In genomic region chr19:18919895-18920204, GRCh38 we compare ENCODE assay signal across 8 cellular contexts. TPM values are rescaled to one million over a fixed set of nuclear protein-coding genes. Genes with fewer than 3 reads are reported as not detected.
A peak's percentile ranks its signal among the peaks of the same experiment; 100 is the strongest.
DNase-seq lines count a peak whose midpoint lies in the region; ATAC-seq and TF ChIP-seq lines count a peak whose summit lies in the region.

No MANE protein-coding gene starts in this region.

- intact Hi-C loops in A673 (cut with micrococcal nuclease; ENCODE audit: unreplicated experiment), result loop anchor here (2.0 to 10.0 kb wide), 3 partner anchors 67 to 455 kb away; no protein-coding TSS in a partner anchor

- H3K36me3 ChIP-seq in A673 (ENCODE audit: insufficient read depth, low read length, poor library complexity, severe bottlenecking) (peaks cover 35% of the 10 kb centered on the region), mucosa of rectum (ENCODE audit: control insufficient read depth in 2 of 2, insufficient read depth in 2 of 2, low read length in 2 of 2) (peaks cover 23 to 31% of the 10 kb centered on the region in 2 donors)

- no peaks in the 10 kb centered on the region for H3K9me3 ChIP-seq in A673 (ENCODE audit: low read depth, low read length, poor library complexity, severe bottlenecking)
- no peaks in the 10 kb centered on the region for H3K9me3 ChIP-seq in mucosa of rectum (ENCODE audit: control insufficient read depth in 2 of 2, low read length in 2 of 2)

- H3K4me1 ChIP-seq in A673 (ENCODE audit: insufficient read depth, low read length, poor library complexity, severe bottlenecking), result peaks cover 6% of the 10 kb centered on the region
- H3K4me1 ChIP-seq in mucosa of rectum (ENCODE audit: control insufficient read depth in 2 of 2, insufficient read depth in 2 of 2, low read length in 2 of 2), result peaks cover 14 to 22% of the 10 kb centered on the region in 2 donors

- ATAC-seq in HG03354 (IDR thresholded peaks at IDR 0.05; ENCODE audit: poor library complexity, severe bottlenecking, unreplicated experiment) (peak; percentile 24), GM19467 (IDR thresholded peaks at IDR 0.05; ENCODE audit: unreplicated experiment) (no peak), HG03280 (IDR thresholded peaks at IDR 0.05; ENCODE audit: unreplicated experiment) (no peak), GM18519 (IDR thresholded peaks at IDR 0.05; ENCODE audit: low FRiP score, unreplicated experiment) (no peak)

- H3K27me3 ChIP-seq in A673 (replicated peaks; ENCODE audit: insufficient read depth, low read depth, low read length, poor library complexity), result no peaks in the 10 kb centered on the region
- no peaks in the 10 kb centered on the region for H3K27me3 ChIP-seq in mucosa of rectum (ENCODE audit: control insufficient read depth in 2 of 2, insufficient read depth in 2 of 2, low read length in 2 of 2)

- H3K27ac ChIP-seq in A673 (ENCODE audit: low read depth, low read length, poor library complexity, severe bottlenecking), result peak overlapping the region; percentile 59
- H3K27ac ChIP-seq in mucosa of rectum (ENCODE audit: low read depth in 2 of 2, low read length in 2 of 2), result peak overlapping the region; percentile 22 to 62

- TF ChIP-seq CTCF in A673 (conservative IDR thresholded peaks at IDR 0.05; ENCODE audit: low read depth, low read length) (no peak), cardiac fibroblast (IDR thresholded peaks at IDR 0.05; ENCODE audit: low read depth, low read length) (no peak)

- H3K9ac ChIP-seq in mucosa of rectum (ENCODE audit: low read depth in 1 of 2, low read length in 2 of 2), result peak overlapping the region; percentile 80 to 82

- POLR2A ChIA-PET in A673 (lab: Charles Lee; ENCODE audit: low non-redundant PET), result no interaction called here

- TSS peak; percentile 79 for BruUV-seq in A673 (replicated peaks; lab: Mats Ljungman, UMichigan)

- DNase-seq in A673 (ENCODE audit: low spot score) (no peak), cardiac fibroblast (ENCODE audit: low read depth in 2 of 2) (no peak), SIG-M5 treated with dmso at 0.1 percent for 504 hours (lab: John Stamatoyannopoulos, UW; ENCODE audit: unreplicated experiment) (no peak)

- CTCF ChIA-PET in A673 (lab: Charles Lee), result interaction anchor here (1.2 to 1.3 kb wide), 2 partner anchors 24 to 67 kb away, joined by 3 to 8 read pairs; partner anchors contain the start of gene CERS1

- peak overlapping the region; percentile 77 for H3K4me3 ChIP-seq in A673 (ENCODE audit: low read depth, low read length, poor library complexity, severe bottlenecking)
- H3K4me3 ChIP-seq in cardiac fibroblast (replicated peaks in 1 of 2; ENCODE audit: low read depth in 2 of 2, low read length in 2 of 2), result peak overlapping the region; percentile 70 to 99
- H3K4me3 ChIP-seq in mucosa of rectum (ENCODE audit: low read length in 2 of 2), result peak overlapping the region; percentile 79 to 85

RNA-seq across cellular contexts. Expression of gene DDX49, which starts 0.3 kb away (rescaled TPM):
- total RNA-seq in A673 (2021), result 61.1 and 68.8 TPM in 2 replicates

RNA-seq across cellular contexts. Expression of gene COPE, which starts 0.7 kb away (rescaled TPM):
- total RNA-seq in A673 (2021), result 244 and 267 TPM in 2 replicates

RNA-seq across cellular contexts. Expression of gene HOMER3, which starts 21.2 kb away (rescaled TPM):
- total RNA-seq in A673 (2021), result 23.9 and 31.0 TPM in 2 replicates

RNA-seq across cellular contexts. Expression of gene CERS1, which starts 23.9 kb away (rescaled TPM):
- total RNA-seq in A673 (2021), result 10.0 and 11.4 TPM in 2 replicates
